Comparison of ENCODE assay signal across 7 cellular contexts in the genomic region with DNA sequence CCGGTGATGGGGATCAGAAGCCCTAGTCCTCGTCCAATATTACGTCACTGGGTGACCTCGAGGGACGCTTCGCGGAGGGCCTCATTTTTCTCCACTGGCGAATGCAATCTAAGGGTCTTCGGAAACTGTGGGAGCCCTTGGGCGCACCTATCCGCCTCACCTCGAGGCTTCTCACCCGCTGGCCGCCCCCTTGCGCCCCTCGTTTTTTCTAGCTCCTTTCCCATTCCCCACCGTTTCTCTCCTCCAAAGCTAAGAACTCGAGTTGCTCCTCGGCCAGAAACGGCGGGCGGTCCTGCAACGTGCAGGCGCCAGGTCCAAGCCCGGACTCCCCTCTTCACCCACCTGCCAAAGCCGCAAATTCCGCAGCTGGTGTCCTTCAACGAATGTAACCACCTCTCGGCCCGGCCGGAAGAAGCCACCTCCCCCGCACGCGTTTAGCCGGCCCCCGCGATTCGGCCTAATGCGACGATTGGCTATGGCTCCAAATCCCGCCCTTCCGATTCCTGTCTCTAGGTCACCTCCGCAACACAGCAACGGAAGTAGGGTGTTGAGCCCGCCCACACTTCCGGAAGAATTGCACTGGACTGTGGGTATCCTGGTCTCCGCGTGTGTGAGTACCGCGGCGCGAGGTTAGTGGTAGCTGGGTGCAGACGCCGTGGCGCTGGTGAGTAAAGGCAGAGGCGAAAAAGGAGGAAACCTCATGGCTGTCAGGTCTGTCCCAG. TPM values are rescaled to one million over a fixed set of nuclear protein-coding genes. Genes with fewer than 3 reads are reported as not detected.
DNase-seq lines count a peak whose midpoint lies in the region; ATAC-seq and TF ChIP-seq lines count a peak whose summit lies in the region.

ATP5MK (minus strand) TSS at position 409 of the 722 bp plus-strand sequence. CDS start 4,018 bp downstream, outside the sequence.
A gene with protein sequence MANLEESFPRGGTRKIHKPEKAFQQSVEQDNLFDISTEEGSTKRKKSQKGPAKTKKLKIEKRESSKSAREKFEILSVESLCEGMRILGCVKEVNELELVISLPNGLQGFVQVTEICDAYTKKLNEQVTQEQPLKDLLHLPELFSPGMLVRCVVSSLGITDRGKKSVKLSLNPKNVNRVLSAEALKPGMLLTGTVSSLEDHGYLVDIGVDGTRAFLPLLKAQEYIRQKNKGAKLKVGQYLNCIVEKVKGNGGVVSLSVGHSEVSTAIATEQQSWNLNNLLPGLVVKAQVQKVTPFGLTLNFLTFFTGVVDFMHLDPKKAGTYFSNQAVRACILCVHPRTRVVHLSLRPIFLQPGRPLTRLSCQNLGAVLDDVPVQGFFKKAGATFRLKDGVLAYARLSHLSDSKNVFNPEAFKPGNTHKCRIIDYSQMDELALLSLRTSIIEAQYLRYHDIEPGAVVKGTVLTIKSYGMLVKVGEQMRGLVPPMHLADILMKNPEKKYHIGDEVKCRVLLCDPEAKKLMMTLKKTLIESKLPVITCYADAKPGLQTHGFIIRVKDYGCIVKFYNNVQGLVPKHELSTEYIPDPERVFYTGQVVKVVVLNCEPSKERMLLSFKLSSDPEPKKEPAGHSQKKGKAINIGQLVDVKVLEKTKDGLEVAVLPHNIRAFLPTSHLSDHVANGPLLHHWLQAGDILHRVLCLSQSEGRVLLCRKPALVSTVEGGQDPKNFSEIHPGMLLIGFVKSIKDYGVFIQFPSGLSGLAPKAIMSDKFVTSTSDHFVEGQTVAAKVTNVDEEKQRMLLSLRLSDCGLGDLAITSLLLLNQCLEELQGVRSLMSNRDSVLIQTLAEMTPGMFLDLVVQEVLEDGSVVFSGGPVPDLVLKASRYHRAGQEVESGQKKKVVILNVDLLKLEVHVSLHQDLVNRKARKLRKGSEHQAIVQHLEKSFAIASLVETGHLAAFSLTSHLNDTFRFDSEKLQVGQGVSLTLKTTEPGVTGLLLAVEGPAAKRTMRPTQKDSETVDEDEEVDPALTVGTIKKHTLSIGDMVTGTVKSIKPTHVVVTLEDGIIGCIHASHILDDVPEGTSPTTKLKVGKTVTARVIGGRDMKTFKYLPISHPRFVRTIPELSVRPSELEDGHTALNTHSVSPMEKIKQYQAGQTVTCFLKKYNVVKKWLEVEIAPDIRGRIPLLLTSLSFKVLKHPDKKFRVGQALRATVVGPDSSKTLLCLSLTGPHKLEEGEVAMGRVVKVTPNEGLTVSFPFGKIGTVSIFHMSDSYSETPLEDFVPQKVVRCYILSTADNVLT (N-terminal part only) (plus strand): TSS at position 560 of the 722 bp plus-strand sequence. CDS start 1,801 bp downstream, outside the sequence.

- ATAC-seq in GM18502 (IDR thresholded peaks at IDR 0.05; ENCODE audit: poor library complexity, unreplicated experiment) (peak; percentile 99), HG02973 (IDR thresholded peaks at IDR 0.05; ENCODE audit: unreplicated experiment) (peak; percentile 97)

- peak within 1 kb of the TSS; percentile 66 for H2AFZ ChIP-seq in hepatocyte

- H3K79me2 ChIP-seq in hepatocyte: peaks cover 70% of the 10 kb centered on the region

- H3K4me3 ChIP-seq in hepatocyte: peak within 1 kb of the TSS; percentile 51

- no peaks in the 10 kb centered on the region for H3K9me2 ChIP-seq in hepatocyte (replicated peaks; ENCODE audit: insufficient read depth)

- H3K27ac ChIP-seq in hepatocyte: peak within 1 kb of the TSS; percentile 88

- peak within 1 kb of the TSS; percentile 88 for H3K4me2 ChIP-seq in hepatocyte

- H3K36me3 ChIP-seq in hepatocyte (replicated peaks; ENCODE audit: insufficient read depth, low read depth): no peaks in the 10 kb centered on the region

- no peaks in the 10 kb centered on the region for H3K27me3 ChIP-seq in hepatocyte

- DNase-seq in NCI-H2029 (lab: John Stamatoyannopoulos, UW) (peak; percentile 92), T-helper 9 cell (peak; percentile 91), astrocyte of the hippocampus (ENCODE audit: low read depth, low spot score) (peak; percentile 99), hepatocyte (ENCODE audit: low spot score) (peak; percentile 98), retina (peak; percentile 97)

- peaks cover 9% of the 10 kb centered on the region for H4K20me1 ChIP-seq in hepatocyte (ENCODE audit: insufficient read depth, poor library complexity, severe bottlenecking)

- under 1% methylated on average over 56 of the region's 56 CpGs for WGBS in hepatocyte (ENCODE audit: low lambda C conversion rate, missing lambda C conversion rate)

- peaks cover 14% of the 10 kb centered on the region for H3K4me1 ChIP-seq in hepatocyte (ENCODE audit: insufficient read depth)

- TF ChIP-seq CTCF in hepatocyte (IDR thresholded peaks at IDR 0.05; ENCODE audit: poor library complexity): no peak

- H3K9me3 ChIP-seq in hepatocyte (ENCODE audit: low read depth): no peaks in the 10 kb centered on the region

RNA-seq across cellular contexts. Expression of gene ATP5MK, which starts in this region (rescaled TPM):
- 408 and 516 TPM in 2 replicates for total RNA-seq in hepatocyte
- polyA plus RNA-seq in hepatocyte: 617 and 647 TPM in 2 replicates

RNA-seq across cellular contexts. Expression of the second gene that starts in this region (rescaled TPM):
- total RNA-seq in hepatocyte: 15.5 and 17.3 TPM in 2 replicates
- polyA plus RNA-seq in hepatocyte: 9.9 and 14.8 TPM in 2 replicates

Comparison
In these comparisons a context has a peak if more than half of its experiments do, and no peak if none do; other contexts are left out.
1. Peak in every context shown above with its lines: DNase-seq, ATAC-seq, H3K4me3 ChIP-seq and H3K27ac ChIP-seq.